ENCODE assay signal across 11 cellular contexts in the genomic region with DNA sequence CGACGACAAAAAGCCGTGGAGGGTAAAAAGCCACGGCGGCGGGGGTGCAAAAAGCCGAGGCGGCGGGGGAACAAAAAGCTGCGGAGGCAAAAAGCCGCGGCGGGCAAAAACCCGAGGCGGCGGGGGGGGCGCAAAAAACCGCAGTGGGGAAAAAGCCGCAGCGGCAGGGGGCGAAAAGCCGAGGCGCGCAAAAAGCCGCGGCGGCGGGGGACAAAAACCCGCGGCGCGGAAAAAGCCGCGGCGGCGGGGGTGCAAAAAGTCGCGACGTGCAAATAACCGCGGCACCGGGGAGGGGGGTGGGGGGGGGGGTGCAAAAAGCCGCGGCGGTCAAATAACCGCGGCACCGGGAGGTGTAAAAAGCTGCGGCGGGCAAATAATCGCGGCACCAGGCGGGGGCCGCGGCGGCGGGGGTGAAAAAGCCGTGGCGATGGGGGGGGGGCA.
A peak's percentile ranks its signal among the peaks of the same experiment; 100 is the strongest.
DNase-seq lines count a peak whose midpoint lies in the region; ATAC-seq and TF ChIP-seq lines count a peak whose summit lies in the region.
"Had no signal": no experiment of that assay in that cellular context is flagged by ENCODE, and none has a peak within 500 bp of the region (broad histone marks: within the 10 kb centered on the region; RNA-seq: fewer than 3 reads in every experiment).

No MANE protein-coding gene starts in this region.

- no peak for TF ChIP-seq CTCF in esophagus muscularis mucosa (IDR thresholded peaks at IDR 0.05)

- no peak overlapping the region for H3K9ac ChIP-seq in BLaER1 treated with 17β-estradiol and CSF1 and Interleukin-3, amounts not matched to agents 10 nM and 100 nM
- no peak overlapping the region for H3K9ac ChIP-seq in trophoblast cell (ENCODE audit: low read length)

- H3K27me3 ChIP-seq in BLaER1 treated with 17β-estradiol and CSF1 and Interleukin-3, amounts not matched to agents 10 nM and 100 nM = peaks cover 17 to 40% (median 37%) of the 10 kb centered on the region in 11 experiments
- peaks cover 0 to 20% (median 6%) of the 10 kb centered on the region in 4 donors for H3K27me3 ChIP-seq in esophagus muscularis mucosa
- H3K27me3 ChIP-seq in trophoblast cell (ENCODE audit: insufficient read depth, low read length) = no peaks in the 10 kb centered on the region

- no peak overlapping the region for H2BK5ac ChIP-seq in trophoblast cell (ENCODE audit: low read depth, low read length, poor library complexity)

- H3K4me2 ChIP-seq in BLaER1 treated with 17β-estradiol and CSF1 and Interleukin-3, amounts not matched to agents 10 nM and 100 nM = peak overlapping the region in 8 of 11 experiments; percentile 16 to 47 (median 39); a peak in 8 of 22 replicates
- peak overlapping the region; percentile 34 for H3K4me2 ChIP-seq in trophoblast cell (ENCODE audit: low read length)

- H3K79me2 ChIP-seq in trophoblast cell (ENCODE audit: control insufficient read depth, insufficient read depth, low read length, poor library complexity) = no peaks in the 10 kb centered on the region

- H3K36me3 ChIP-seq in BLaER1 treated with 17β-estradiol and CSF1 and Interleukin-3, amounts not matched to agents 10 nM and 100 nM = no peaks in the 10 kb centered on the region
- H3K36me3 ChIP-seq in esophagus muscularis mucosa (no peaks in the 10 kb centered on the region), trophoblast cell (ENCODE audit: control insufficient read depth in 1 of 2, insufficient read depth in 2 of 2, low read length in 2 of 2) (no peaks in the 10 kb centered on the region)

- H2BK120ac ChIP-seq in trophoblast cell (ENCODE audit: insufficient read depth, low read length, poor library complexity) = no peak overlapping the region

- no peak overlapping the region for H4K8ac ChIP-seq in trophoblast cell (ENCODE audit: low read depth, low read length)

- H3K23ac ChIP-seq in trophoblast cell (ENCODE audit: low read length) = no peak overlapping the region

- no peak overlapping the region for H2BK12ac ChIP-seq in trophoblast cell (ENCODE audit: low read length)

- no peaks in the 10 kb centered on the region for H4K20me1 ChIP-seq in BLaER1 treated with 17β-estradiol and CSF1 and Interleukin-3, amounts not matched to agents 10 nM and 100 nM

- no peak overlapping the region for H2AK5ac ChIP-seq in trophoblast cell (ENCODE audit: low read length)

- H3K4me3 ChIP-seq in BLaER1 treated with 17β-estradiol and CSF1 and Interleukin-3, amounts not matched to agents 10 nM and 100 nM = peak overlapping the region; percentile 19 to 61 (median 42); a peak in 14 of 20 replicates
- H3K4me3 ChIP-seq in esophagus muscularis mucosa (peak overlapping the region; percentile 48 to 56 (median 52)), trophoblast cell (ENCODE audit: low read depth, low read length) (no peak overlapping the region)

- no peaks in the 10 kb centered on the region for H3K9me3 ChIP-seq in BLaER1 treated with 17β-estradiol and CSF1 and Interleukin-3, amounts not matched to agents 10 nM and 100 nM (replicated peaks in 1 of 11)
- no peaks in the 10 kb centered on the region for H3K9me3 ChIP-seq in esophagus muscularis mucosa
- no peaks in the 10 kb centered on the region for H3K9me3 ChIP-seq in trophoblast cell (ENCODE audit: insufficient read depth, low read depth, low read length)

- TF ChIP-seq POLR2A in esophagus muscularis mucosa (IDR thresholded peaks at IDR 0.05; ENCODE audit: low read depth) = no peak

- intact Hi-C loops in esophagus muscularis mucosa (cut with DNase I) = no loop called here

- no peak overlapping the region for H4K12ac ChIP-seq in trophoblast cell (ENCODE audit: low read depth, low read length)

- no peak overlapping the region for H3K18ac ChIP-seq in trophoblast cell (ENCODE audit: low read length)

- no peak overlapping the region for H3K4ac ChIP-seq in trophoblast cell (ENCODE audit: low read depth, low read length)

- no peak for TF ChIP-seq EP300 in esophagus muscularis mucosa (IDR thresholded peaks at IDR 0.05)

- peak; percentile 2 for DNase-seq in NAMALWA (ENCODE audit: low spot score)
- DNase-seq in esophagus muscularis mucosa (ENCODE audit: extremely low spot score) = peak; percentile 31
- peak in 1 of 2 donors; percentile 0 for DNase-seq in trophoblast cell
- no peak for DNase-seq in activated CD4-positive, CD25-positive, alpha-beta regulatory T cell treated with anti-CD3 and anti-CD28 coated beads, Interleukin-2, amount 50 U/mL, for 72 hours
- no peak for DNase-seq in NCI-H1694 (lab: John Stamatoyannopoulos, UW)
- no peak for DNase-seq in CD1c-positive myeloid dendritic cell (ENCODE audit: extremely low spot score)
- DNase-seq: naive B cell, NCI-H1417 treated with DMSO at 0.1 percent for 48 hours had no signal

- H3K27ac ChIP-seq in BLaER1 treated with 17β-estradiol and CSF1 and Interleukin-3, amounts not matched to agents 10 nM and 100 nM = no peak overlapping the region
- H3K27ac ChIP-seq in esophagus muscularis mucosa (replicated peaks in 1 of 4) (no peak overlapping the region), trophoblast cell (ENCODE audit: low read depth, low read length) (no peak overlapping the region)
- H3K27ac ChIP-seq: VCaP had no signal

- no peak overlapping the region for H2AFZ ChIP-seq in trophoblast cell (ENCODE audit: insufficient read depth, low read length, poor library complexity)

- no peak overlapping the region for H3K14ac ChIP-seq in trophoblast cell (ENCODE audit: low read length)

- H3K79me1 ChIP-seq in trophoblast cell (ENCODE audit: low read length) = no peaks in the 10 kb centered on the region

- no peak for ATAC-seq in GM21390 (IDR thresholded peaks at IDR 0.05; ENCODE audit: unreplicated experiment)

- 0% methylated on average over 8 of the region's 59 CpGs for WGBS in esophagus muscularis mucosa
- no CpG with 5 or more reads among the region's 59 CpGs for WGBS in trophoblast cell (ENCODE audit: extremely low coverage, insufficient coverage, insufficient read length)

- H4K91ac ChIP-seq in trophoblast cell (ENCODE audit: low read depth, low read length) = no peak overlapping the region

- H3K4me1 ChIP-seq in BLaER1 treated with 17β-estradiol and CSF1 and Interleukin-3, amounts not matched to agents 10 nM and 100 nM = no peaks in the 10 kb centered on the region
- H3K4me1 ChIP-seq in esophagus muscularis mucosa = peaks cover 0 to 16% (median 2%) of the 10 kb centered on the region in 4 donors
- no peaks in the 10 kb centered on the region for H3K4me1 ChIP-seq in trophoblast cell (ENCODE audit: control insufficient read depth in 1 of 2, insufficient read depth in 2 of 2, low read length in 2 of 2)

Comparison
In these comparisons a context has a peak if more than half of its experiments do, and no peak if none do; other contexts are left out.
1. DNase-seq: peak in NAMALWA (single experiment) and esophagus muscularis mucosa (single experiment); none in activated CD4-positive, CD25-positive, alpha-beta regulatory T cell treated with anti-CD3 and anti-CD28 coated beads, Interleukin-2, amount 50 U/mL, for 72 hours (single experiment), NCI-H1694 (single experiment) and CD1c-positive myeloid dendritic cell (single experiment).